8 cellular contexts compared by ENCODE assay signal in genomic region chr18:3248062-3248669, GRCh38. TPM values are rescaled to one million over a fixed set of nuclear protein-coding genes. Genes with fewer than 3 reads are reported as not detected.
DNase-seq lines count a peak whose midpoint lies in the region; ATAC-seq and TF ChIP-seq lines count a peak whose summit lies in the region.

No MANE protein-coding gene starts in this region.

- peaks cover 6% of the 10 kb centered on the region for H3K27me3 ChIP-seq in Loucy (ENCODE audit: insufficient read depth, low read length, poor library complexity, severe bottlenecking)
- H3K27me3 ChIP-seq in layer of hippocampus (ENCODE audit: control insufficient read depth, insufficient read depth, low read length) = no peaks in the 10 kb centered on the region
- H3K27me3 ChIP-seq in testis = no peaks in the 10 kb centered on the region

- no peak for TF ChIP-seq POLR2A in testis (IDR thresholded peaks at IDR 0.05)

- H3K9ac ChIP-seq in Loucy (ENCODE audit: low read depth, low read length, poor library complexity, severe bottlenecking) = peak overlapping the region; percentile 95

- H3F3A ChIP-seq in Loucy (ENCODE audit: low read depth) = no peaks in the 10 kb centered on the region; the same call in 1 of the 2 replicates

- peak overlapping the region; percentile 98 for H3K4me2 ChIP-seq in Loucy (ENCODE audit: low read depth, low read length, poor library complexity, severe bottlenecking)

- 0% methylated on average over 22 of the region's 22 CpGs for WGBS in testis, 2 donors

- no peaks in the 10 kb centered on the region for H3K9me2 ChIP-seq in Loucy (replicated peaks; ENCODE audit: low read depth, low read length)

- no peak for TF ChIP-seq CTCF in GM12864 (IDR thresholded peaks at IDR 0.05; ENCODE audit: low read depth, low read length, missing control alignments)
- no peak for TF ChIP-seq CTCF in Loucy (conservative IDR thresholded peaks at IDR 0.05; ENCODE audit: low read length)
- TF ChIP-seq CTCF in astrocyte of the spinal cord (IDR thresholded peaks at IDR 0.05; ENCODE audit: low read depth, low read length) = no peak
- TF ChIP-seq CTCF in testis (IDR thresholded peaks at IDR 0.05) = no peak

- peaks cover 43% of the 10 kb centered on the region for H4K20me1 ChIP-seq in Loucy (ENCODE audit: insufficient read depth, low read length, poor library complexity, severe bottlenecking)

- peak overlapping the region; percentile 92 for H3K4me3 ChIP-seq in GM12864 (ENCODE audit: low read depth, low read length)
- peak overlapping the region; percentile 92 for H3K4me3 ChIP-seq in Loucy (ENCODE audit: low read length, poor library complexity, severe bottlenecking)
- peak overlapping the region; percentile 94 for H3K4me3 ChIP-seq in astrocyte of the spinal cord (ENCODE audit: low read depth, low read length)
- peak overlapping the region; percentile 77 to 93 for H3K4me3 ChIP-seq in testis

- ATAC-seq in HG03571 (IDR thresholded peaks at IDR 0.05; ENCODE audit: unreplicated experiment) = no peak
- no peak for ATAC-seq in GM21423 (IDR thresholded peaks at IDR 0.05; ENCODE audit: unreplicated experiment)

- H3K79me2 ChIP-seq in Loucy (ENCODE audit: insufficient read depth, low read length) = peaks cover 73% of the 10 kb centered on the region

- H3K9me3 ChIP-seq in Loucy (ENCODE audit: insufficient read depth, low read depth, low read length) = no peaks in the 10 kb centered on the region
- no peaks in the 10 kb centered on the region for H3K9me3 ChIP-seq in testis

- in situ Hi-C loops in astrocyte of the spinal cord (cut with HindIII; ENCODE audit: low sequenced_read_pairs) = no loop called here

- H3K27ac ChIP-seq in layer of hippocampus (ENCODE audit: low read depth, low read length) (peak overlapping the region; percentile 99), testis (peak overlapping the region; percentile 94 to 97)

- H3K4me1 ChIP-seq in Loucy (ENCODE audit: insufficient read depth, low read length, poor library complexity, severe bottlenecking) = peaks cover 45% of the 10 kb centered on the region
- peaks cover 24% of the 10 kb centered on the region for H3K4me1 ChIP-seq in testis

- peaks cover 3% of the 10 kb centered on the region for H3K36me3 ChIP-seq in Loucy (ENCODE audit: insufficient read depth, low read length)
- H3K36me3 ChIP-seq in testis (ENCODE audit: low read depth, missing control alignments) = no peaks in the 10 kb centered on the region

- H2AFZ ChIP-seq in Loucy (ENCODE audit: low read length) = no peak overlapping the region

- DNase-seq in GM12864 (ENCODE audit: low read depth) (no peak), astrocyte of the spinal cord (ENCODE audit: low read depth, low spot score) (peak; percentile 59), testis (peak; percentile 44), HPDE6-E6E7 (ENCODE audit: extremely low spot score) (no peak)

- intact Hi-C loops in testis (cut with DNase I; ENCODE audit: low total_unique reads) = loop anchor here (10.0 kb wide), 3 partner anchors 93 to 313 kb away; partner anchors contain the start of gene LPIN2

RNA-seq across cellular contexts. Expression of gene MYL12A, which starts 0.6 kb away (rescaled TPM):
- total RNA-seq in testis = 100 to 1,000 TPM; 148 to 177 TPM
- polyA plus RNA-seq in testis (ENCODE audit: insufficient read depth, low read depth, low replicate concordance) = 219 TPM

RNA-seq across cellular contexts. Expression of gene MYL12B, which starts 13.8 kb away (rescaled TPM):
- 100 to 1,000 TPM; 215 to 255 TPM for total RNA-seq in testis
- polyA plus RNA-seq in testis (ENCODE audit: insufficient read depth, low read depth, low replicate concordance) = 372 TPM

RNA-seq across cellular contexts. Expression of gene MYOM1, which starts 28.4 kb away (rescaled TPM):
- total RNA-seq in testis = 10 to 100 TPM in 1 of 2 donors, 1 to 10 TPM in 1; 9.1 to 19.9 TPM
- 16.9 TPM for polyA plus RNA-seq in testis (ENCODE audit: insufficient read depth, low read depth, low replicate concordance)

Comparison
In these comparisons a context has a peak if more than half of its experiments do, and no peak if none do; other contexts are left out.
1. DNase-seq: peak in astrocyte of the spinal cord (single experiment) and testis (single experiment); none in GM12864 (single experiment) and HPDE6-E6E7 (single experiment).
2. Peak in every context shown above with its lines, with median percentiles within 50 percentile points of each other: H3K4me3 ChIP-seq.